In the genomic region with DNA sequence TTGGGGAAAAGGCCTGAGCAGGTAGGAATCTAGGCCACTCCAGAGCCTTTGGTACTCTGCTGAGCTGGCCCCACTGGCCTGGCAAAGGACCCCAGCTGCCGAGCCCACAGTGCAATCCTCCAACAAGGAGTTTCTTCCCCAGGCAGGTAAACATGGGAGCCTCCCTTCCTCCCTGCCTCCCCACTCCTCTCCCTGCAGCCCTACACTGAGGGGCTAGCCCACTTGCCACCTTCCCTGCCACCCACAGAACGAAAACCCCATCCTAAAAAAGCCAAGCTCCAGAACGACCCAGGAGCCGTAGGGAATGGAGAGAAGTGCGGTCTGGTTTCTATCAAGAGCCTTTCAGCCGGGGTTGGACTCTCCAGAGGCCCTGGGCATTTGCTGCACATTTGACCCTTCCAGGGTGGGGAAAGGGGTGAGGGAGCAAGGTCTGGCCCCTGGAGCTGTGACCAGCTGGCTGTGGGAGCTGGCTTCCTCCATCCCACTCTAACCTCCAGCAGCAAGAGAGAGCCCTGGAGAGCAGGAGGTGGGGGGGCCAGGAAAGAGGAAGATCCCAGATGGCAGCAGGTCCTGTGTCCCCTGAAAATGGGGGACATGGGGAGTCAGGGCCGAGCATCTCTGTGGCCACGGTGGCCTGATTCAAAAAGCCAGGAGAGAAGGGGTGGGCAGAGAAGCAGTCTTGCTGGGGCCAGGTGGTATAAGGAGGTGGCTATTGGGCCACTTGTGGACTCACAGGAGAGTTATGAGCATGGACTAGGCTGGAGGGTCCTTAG, we compare ENCODE assay signal across 11 cellular contexts. TPM values are rescaled to one million over a fixed set of nuclear protein-coding genes. Genes with fewer than 3 reads are reported as not detected.
DNase-seq lines count a peak whose midpoint lies in the region; ATAC-seq and TF ChIP-seq lines count a peak whose summit lies in the region.
"Had no signal": no experiment of that assay in that cellular context is flagged by ENCODE, and none has a peak within 500 bp of the region (broad histone marks: within the 10 kb centered on the region; RNA-seq: fewer than 3 reads in every experiment).

No MANE protein-coding gene starts in this region.

- peak overlapping the region; percentile 42 for H3K27ac Mint-ChIP-seq in CD4-positive, alpha-beta T cell

- peak overlapping the region; percentile 89 for H3K4me3 Mint-ChIP-seq in CD4-positive, alpha-beta T cell

- no peaks in the 10 kb centered on the region for H4K20me1 ChIP-seq in PC-9 (ENCODE audit: insufficient read depth)

- H2AFZ ChIP-seq in PC-9 (peak overlapping the region; percentile 90; the same call in 1 of the 2 replicates), parathyroid adenoma (peak overlapping the region; percentile 93)

- BruUV-seq in PC-9 (replicated peaks; lab: Mats Ljungman, UMichigan): TSS peak; percentile 26

- no peak overlapping the region for H3K9ac ChIP-seq in parathyroid adenoma

- H3K36me3 ChIP-seq in PC-9 (ENCODE audit: low read depth) (no peaks in the 10 kb centered on the region), esophagus squamous epithelium (no peaks in the 10 kb centered on the region), parathyroid adenoma (ENCODE audit: control insufficient read depth, insufficient read depth, low read length) (no peaks in the 10 kb centered on the region), uterus (no peaks in the 10 kb centered on the region)

- TF ChIP-seq CTCF in CD4-positive, alpha-beta T cell (IDR thresholded peaks at IDR 0.05): no peak
- TF ChIP-seq CTCF in PC-9 (conservative IDR thresholded peaks at IDR 0.05) (no peak), esophagus squamous epithelium (IDR thresholded peaks at IDR 0.05) (no peak), parathyroid adenoma (IDR thresholded peaks at IDR 0.05) (no peak), uterus (IDR thresholded peaks at IDR 0.05) (no peak)

- no peaks in the 10 kb centered on the region for H3K9me2 ChIP-seq in PC-9 (ENCODE audit: insufficient read depth)

- H3K4me1 Mint-ChIP-seq in CD4-positive, alpha-beta T cell (ENCODE audit: low read depth): peaks cover 5% of the 10 kb centered on the region

- H3K27me3 Mint-ChIP-seq in CD4-positive, alpha-beta T cell: peaks cover 4% of the 10 kb centered on the region

- CTCF ChIA-PET in CD4-positive, alpha-beta T cell (lab: Charles Lee): interaction anchor here (0.6 to 3.6 kb wide), 6 partner anchors 9 to 230 kb away, joined by 3 to 22 read pairs (median 6); partner anchors contain the start of genes CDR2L and MRPL58
- CTCF ChIA-PET in PC-9 (lab: Charles Lee): interaction anchor here (1.1 kb wide), 1 partner anchor 17 kb away, joined by 7 read pairs; no protein-coding TSS in a partner anchor

- H3K4me3 ChIP-seq in PC-9: peak overlapping the region; percentile 96
- H3K4me3 ChIP-seq in esophagus squamous epithelium: peak overlapping the region; percentile 52 to 87 (median 64)
- H3K4me3 ChIP-seq in parathyroid adenoma (ENCODE audit: low read depth, low read length): peak overlapping the region; percentile 68
- no peak overlapping the region for H3K4me3 ChIP-seq in uterus

- peaks cover 9% of the 10 kb centered on the region; the same call in 1 of the 2 replicates for H3F3A ChIP-seq in PC-9 (ENCODE audit: insufficient read depth, low read depth)

- H3K27ac ChIP-seq in CD4-positive, alpha-beta T cell (ENCODE audit: low read depth, low read length): no peak overlapping the region
- H3K27ac ChIP-seq in PC-9: no peak overlapping the region
- H3K27ac ChIP-seq in esophagus squamous epithelium: peak overlapping the region; percentile 40 to 78 (median 66)
- H3K27ac ChIP-seq in parathyroid adenoma: no peak overlapping the region
- H3K27ac ChIP-seq in uterus: peak overlapping the region in 1 of 2 donors; percentile 44

- intact Hi-C loops in CD4-positive, alpha-beta T cell (cut with DNase I, micrococcal nuclease): no loop called here
- intact Hi-C loops in PC-9 (cut with micrococcal nuclease; ENCODE audit: unreplicated experiment) (no loop called here), esophagus squamous epithelium (cut with DNase I) (no loop called here), uterus (cut with DNase I; ENCODE audit: low total_unique reads) (no loop called here)

- H3K36me3 Mint-ChIP-seq in CD4-positive, alpha-beta T cell (ENCODE audit: low read depth): no peaks in the 10 kb centered on the region

- H3K4me2 ChIP-seq in PC-9 (peak overlapping the region; percentile 85), parathyroid adenoma (ENCODE audit: low read length) (peak overlapping the region; percentile 88)

- no peak for ATAC-seq in CD4-positive, alpha-beta T cell (ENCODE audit: poor library complexity)
- no peak for ATAC-seq in GM21526 (IDR thresholded peaks at IDR 0.05; ENCODE audit: low FRiP score, unreplicated experiment)

- POLR2A ChIA-PET in CD4-positive, alpha-beta T cell (lab: Charles Lee): interaction anchor here (1.1 to 4.1 kb wide), 3 partner anchors 12 to 98 kb away, joined by 5 to 27 read pairs (median 10); partner anchors contain the start of gene MRPL58
- POLR2A ChIA-PET in PC-9 (lab: Charles Lee; ENCODE audit: unreplicated experiment): interaction anchor here (0.6 kb wide), 1 partner anchor 116 kb away, joined by 3 read pairs; the partner anchor contains the start of gene SLC16A5

- H3K9me3 Mint-ChIP-seq in CD4-positive, alpha-beta T cell: no peaks in the 10 kb centered on the region

- H3K4me1 ChIP-seq in PC-9 (replicated peaks; ENCODE audit: insufficient read depth) (peaks cover 43% of the 10 kb centered on the region), esophagus squamous epithelium (peaks cover 17 to 53% (median 22%) of the 10 kb centered on the region in 3 donors), parathyroid adenoma (peaks cover 3% of the 10 kb centered on the region), uterus (peaks cover 0 to 11% of the 10 kb centered on the region in 2 donors)

- no peak for DNase-seq in CD4-positive, alpha-beta T cell
- DNase-seq in PC-9 (no peak), esophagus squamous epithelium (lab: John Stamatoyannopoulos, UW) (no peak), AML-193 (lab: John Stamatoyannopoulos, UW) (no peak), NCI-H128 (lab: John Stamatoyannopoulos, UW; ENCODE audit: unreplicated experiment) (no peak), uterus (no peak)
- DNase-seq: GDM1; NK-92 treated with Interleukin-12 subunit alpha and Interleukin-12 subunit beta, amount 100 ng/mL, for 24 hours had no signal

- H3K9me3 ChIP-seq in CD4-positive, alpha-beta T cell (ENCODE audit: control insufficient read depth, low read length): no peaks in the 10 kb centered on the region
- H3K9me3 ChIP-seq in PC-9 (ENCODE audit: insufficient read depth, low read depth) (no peaks in the 10 kb centered on the region), esophagus squamous epithelium (no peaks in the 10 kb centered on the region), parathyroid adenoma (ENCODE audit: control insufficient read depth, low read length) (no peaks in the 10 kb centered on the region), uterus (no peaks in the 10 kb centered on the region)

- 75 to 76% methylated on average over 2 to 3 of the region's 8 CpGs for WGBS in esophagus squamous epithelium, 2 donors

- TF ChIP-seq POLR2A in esophagus squamous epithelium (IDR thresholded peaks at IDR 0.05) (no peak), uterus (IDR thresholded peaks at IDR 0.05) (no peak)

- peaks cover 4% of the 10 kb centered on the region for H3K27me3 ChIP-seq in CD4-positive, alpha-beta T cell (ENCODE audit: control insufficient read depth, insufficient read depth, low read length)
- H3K27me3 ChIP-seq in PC-9 (ENCODE audit: insufficient read depth, low read depth) (0 out of 2 replicates have a peak, but pooled peaks cover 3% of the 10 kb centered on the region), esophagus squamous epithelium (peaks cover 0 to 61% (median 1%) of the 10 kb centered on the region in 4 donors), parathyroid adenoma (ENCODE audit: control insufficient read depth, insufficient read depth, low read length) (no peaks in the 10 kb centered on the region), uterus (peaks cover 0 to 4% of the 10 kb centered on the region in 2 donors)

- H3K79me2 ChIP-seq in PC-9 (ENCODE audit: low read depth): peaks cover 34% of the 10 kb centered on the region
- peaks cover 6% of the 10 kb centered on the region for H3K79me2 ChIP-seq in parathyroid adenoma

RNA-seq across cellular contexts. Expression of gene HID1, which starts 1.3 kb away (rescaled TPM):
- 10 to 100 TPM; 31.8 to 31.9 TPM for total RNA-seq in CD4-positive, alpha-beta T cell
- total RNA-seq in PC-9 (2021): 32.1 and 49.7 TPM in 2 replicates
- 1 to 10 TPM; 1.7 to 6.3 (median 2.6) TPM for total RNA-seq in esophagus squamous epithelium
- total RNA-seq in uterus: 10 to 100 TPM in 2 of 4 donors, 1 to 10 TPM in 2; 4.4 to 46.2 (median 22.6) TPM

RNA-seq across cellular contexts. Expression of gene CDR2L, which starts 16.2 kb away (rescaled TPM):
- under 1 TPM in 1 of 2 experiments, not detected in 1; 0.08 TPM for total RNA-seq in CD4-positive, alpha-beta T cell
- total RNA-seq in PC-9 (2021) (15.1 and 22.8 TPM in 2 replicates), esophagus squamous epithelium (1 to 10 TPM; 5.3 to 7.9 (median 6.7) TPM), uterus (10 to 100 TPM in 1 of 4 donors, 1 to 10 TPM in 3; 4.7 to 25.4 (median 6.7) TPM)

RNA-seq across cellular contexts. Expression of gene OTOP3, which starts 35.6 kb away (rescaled TPM):
- not detected for total RNA-seq in CD4-positive, alpha-beta T cell
- not detected in 2 replicates for total RNA-seq in PC-9 (2021)
- total RNA-seq in esophagus squamous epithelium: 10 to 100 TPM in 3 of 4 donors, 1 to 10 TPM in 1; 7.1 to 33.9 (median 24.0) TPM
- total RNA-seq in uterus: not detected
- total RNA-seq: HT1080 had no signal

RNA-seq across cellular contexts. Expression of gene MRPL58, which starts 41.2 kb away (rescaled TPM):
- total RNA-seq in CD4-positive, alpha-beta T cell: 1 to 10 TPM; 5.4 to 7.1 TPM
- 42.8 and 48.4 TPM in 2 replicates for total RNA-seq in PC-9 (2021)
- total RNA-seq in esophagus squamous epithelium: 100 to 1,000 TPM in 1 of 4 donors, 10 to 100 TPM in 3; 44.4 to 110 (median 61.6) TPM
- 10 to 100 TPM; 18.2 to 26.4 (median 20.8) TPM for total RNA-seq in uterus

RNA-seq across cellular contexts. Expression of gene OTOP2, which starts 47.2 kb away (rescaled TPM):
- not detected for total RNA-seq in CD4-positive, alpha-beta T cell
- total RNA-seq in PC-9 (2021): not detected in 2 replicates
- 1 to 10 TPM in 1 of 4 donors, under 1 TPM in 2, not detected in 1; 0.38 to 1.4 (median 0.41) TPM for total RNA-seq in esophagus squamous epithelium
- under 1 TPM in 1 of 4 donors, not detected in 3; 0.46 TPM for total RNA-seq in uterus
- total RNA-seq: HT1080 had no signal

Comparison
In these comparisons a context has a peak if more than half of its experiments do, and no peak if none do; other contexts are left out.
1. H3K27ac ChIP-seq: peak in esophagus squamous epithelium (4 of 4); none in CD4-positive, alpha-beta T cell (single experiment), PC-9 (single experiment) and parathyroid adenoma (single experiment).
2. H3K4me3 ChIP-seq: peak in PC-9 (single experiment), esophagus squamous epithelium (4 of 4) and parathyroid adenoma (single experiment); none in uterus (0 of 2).
3. RNA of gene CDR2L, which starts 16.2 kb away (total RNA-seq): 15.1 to 22.8 TPM in PC-9, 4.7 to 25.4 TPM in uterus and 5.3 to 7.9 TPM in esophagus squamous epithelium; 0.08 TPM in CD4-positive, alpha-beta T cell; every median in the first group is over 4 times any median in the second.